7 cellular contexts compared by ENCODE assay signal in the genomic region with DNA sequence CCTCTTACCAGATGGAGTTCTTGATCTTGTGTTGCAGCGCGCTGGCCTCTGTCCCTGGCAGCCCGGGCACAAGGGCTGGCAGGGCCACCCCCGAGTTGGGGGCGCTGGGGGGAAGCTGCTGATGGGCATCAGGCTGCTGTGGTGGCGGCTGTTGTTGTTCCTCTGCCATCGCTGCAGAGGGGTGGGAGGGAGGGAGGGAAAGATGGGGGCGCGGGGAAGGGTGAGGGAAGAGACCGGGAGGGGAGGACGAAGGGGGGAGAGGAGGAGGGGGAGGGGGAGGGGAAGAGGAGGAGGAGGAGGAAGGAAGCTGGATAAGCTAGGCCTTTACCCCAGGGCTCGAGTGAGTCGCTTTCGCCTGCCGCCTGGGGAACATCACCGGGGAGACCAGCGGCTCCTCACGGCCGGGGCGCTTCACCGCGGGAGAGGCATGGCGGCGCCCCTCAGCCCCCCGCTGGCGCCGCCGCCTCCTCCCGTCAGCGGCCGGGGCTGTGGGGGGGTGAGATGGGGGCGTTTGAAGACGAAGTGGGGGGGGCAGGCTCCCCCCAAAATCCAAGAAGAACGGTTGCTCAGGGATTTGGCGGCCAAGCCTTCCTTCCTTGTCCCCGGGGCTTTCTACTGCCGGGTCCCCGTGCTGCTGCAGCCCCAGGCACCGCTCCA. TPM values are rescaled to one million over a fixed set of nuclear protein-coding genes. Genes with fewer than 3 reads are reported as not detected.
DNase-seq lines count a peak whose midpoint lies in the region; ATAC-seq and TF ChIP-seq lines count a peak whose summit lies in the region.

No MANE protein-coding gene starts in this region.

- no peaks in the 10 kb centered on the region for H3F3A ChIP-seq in PC-9 (ENCODE audit: insufficient read depth, low read depth)

- H3K4me1 ChIP-seq in PC-9 (replicated peaks; ENCODE audit: insufficient read depth) (peaks cover 29% of the 10 kb centered on the region), upper lobe of left lung (peaks cover 21 to 36% (median 29%) of the 10 kb centered on the region in 4 donors)

- POLR2A ChIA-PET in PC-9 (lab: Charles Lee; ENCODE audit: unreplicated experiment), result no interaction called here

- DNase-seq in PC-9 (peak in 1 of 2 experiments; percentile 30), Right ventricle myocardium inferior (ENCODE audit: missing footprints) (peak; percentile 72), omental fat pad (ENCODE audit: low spot score) (no peak), upper lobe of left lung (peak; percentile 29 to 82)
- peak; percentile 48 for DNase-seq in activated naive CD4-positive, alpha-beta T cell treated with anti-CD3 and anti-CD28 coated beads, Interleukin-2, amount 50 U/mL, for 16 hours

- H2AFZ ChIP-seq in PC-9, result peak overlapping the region; percentile 93

- H3K27ac ChIP-seq in PC-9 (no peak overlapping the region), upper lobe of left lung (peak overlapping the region; percentile 86 to 96 (median 88))

- intact Hi-C loops in PC-9 (cut with micrococcal nuclease; ENCODE audit: unreplicated experiment), result loop anchor here (5.0 to 10.0 kb wide), 3 partner anchors 198 to 346 kb away; a partner anchor contains a TSS
- intact Hi-C loops in Right ventricle myocardium inferior (cut with DNase I), result loop anchor here (5.0 kb wide), 2 partner anchors 141 to 251 kb away; a partner anchor contains a TSS

- H3K9me2 ChIP-seq in PC-9 (ENCODE audit: insufficient read depth), result no peaks in the 10 kb centered on the region

- CTCF ChIA-PET in PC-9 (lab: Charles Lee), result interaction anchor here (0.6 kb wide), 1 partner anchor 77 kb away, joined by 3 read pairs; no protein-coding TSS in a partner anchor

- BruUV-seq in PC-9 (replicated peaks; lab: Mats Ljungman, UMichigan), result no TSS peak

- TF ChIP-seq CTCF in PC-9 (conservative IDR thresholded peaks at IDR 0.05) (no peak), omental fat pad (IDR thresholded peaks at IDR 0.05) (no peak), upper lobe of left lung (IDR thresholded peaks at IDR 0.05) (no peak)

- peaks cover 46% of the 10 kb centered on the region for H3K79me2 ChIP-seq in PC-9 (ENCODE audit: low read depth)

- 0 to 1% methylated on average over 15 to 19 of the region's 39 CpGs for WGBS in upper lobe of left lung, 2 donors

- peak overlapping the region; percentile 90 for H3K4me2 ChIP-seq in PC-9

- no peak for TF ChIP-seq EP300 in upper lobe of left lung (IDR thresholded peaks at IDR 0.05)

- H3K4me3 ChIP-seq in PC-9, result peak overlapping the region; percentile 75
- H3K4me3 ChIP-seq in upper lobe of left lung, result peak overlapping the region; percentile 77 to 94 (median 87)

- H3K9me3 ChIP-seq in PC-9 (ENCODE audit: insufficient read depth, low read depth), result no peaks in the 10 kb centered on the region
- no peaks in the 10 kb centered on the region for H3K9me3 ChIP-seq in upper lobe of left lung

- 0 out of 2 replicates have a peak, but pooled peaks cover 2% of the 10 kb centered on the region for H3K36me3 ChIP-seq in PC-9 (ENCODE audit: low read depth)
- no peaks in the 10 kb centered on the region for H3K36me3 ChIP-seq in upper lobe of left lung

- H3K27me3 ChIP-seq in PC-9 (ENCODE audit: insufficient read depth, low read depth), result no peaks in the 10 kb centered on the region
- H3K27me3 ChIP-seq in upper lobe of left lung, result no peaks in the 10 kb centered on the region

- ATAC-seq in GM18867 (IDR thresholded peaks at IDR 0.05; ENCODE audit: unreplicated experiment), result peak; percentile 21
- ATAC-seq in HG03432 (IDR thresholded peaks at IDR 0.05; ENCODE audit: unreplicated experiment), result peak; percentile 12
- ATAC-seq in Right ventricle myocardium inferior, result peak; percentile 29
- peak; percentile 31 for ATAC-seq in omental fat pad (ENCODE audit: low FRiP score)
- peak in 1 of 2 donors; percentile 31 for ATAC-seq in upper lobe of left lung (ENCODE audit: low FRiP score in 2 of 2)

- no peaks in the 10 kb centered on the region; the same call in 1 of the 2 replicates for H4K20me1 ChIP-seq in PC-9 (ENCODE audit: insufficient read depth)

- TF ChIP-seq POLR2A in upper lobe of left lung (IDR thresholded peaks at IDR 0.05), result no peak

RNA-seq across cellular contexts. Expression of a gene that starts 0.4 kb away (rescaled TPM):
- 12.6 and 24.6 TPM in 2 replicates for total RNA-seq in PC-9 (2021)
- 5.8 TPM for total RNA-seq in Right ventricle myocardium inferior
- total RNA-seq in omental fat pad, result 10 to 100 TPM in 1 of 4 donors, 1 to 10 TPM in 3; 5.3 to 12.9 (median 7.7) TPM
- 10 to 100 TPM in 4 of 6 donors, 1 to 10 TPM in 2; 8.0 to 17.9 (median 12.5) TPM for total RNA-seq in upper lobe of left lung
